9 cellular contexts compared by ENCODE assay signal in the genomic region with DNA sequence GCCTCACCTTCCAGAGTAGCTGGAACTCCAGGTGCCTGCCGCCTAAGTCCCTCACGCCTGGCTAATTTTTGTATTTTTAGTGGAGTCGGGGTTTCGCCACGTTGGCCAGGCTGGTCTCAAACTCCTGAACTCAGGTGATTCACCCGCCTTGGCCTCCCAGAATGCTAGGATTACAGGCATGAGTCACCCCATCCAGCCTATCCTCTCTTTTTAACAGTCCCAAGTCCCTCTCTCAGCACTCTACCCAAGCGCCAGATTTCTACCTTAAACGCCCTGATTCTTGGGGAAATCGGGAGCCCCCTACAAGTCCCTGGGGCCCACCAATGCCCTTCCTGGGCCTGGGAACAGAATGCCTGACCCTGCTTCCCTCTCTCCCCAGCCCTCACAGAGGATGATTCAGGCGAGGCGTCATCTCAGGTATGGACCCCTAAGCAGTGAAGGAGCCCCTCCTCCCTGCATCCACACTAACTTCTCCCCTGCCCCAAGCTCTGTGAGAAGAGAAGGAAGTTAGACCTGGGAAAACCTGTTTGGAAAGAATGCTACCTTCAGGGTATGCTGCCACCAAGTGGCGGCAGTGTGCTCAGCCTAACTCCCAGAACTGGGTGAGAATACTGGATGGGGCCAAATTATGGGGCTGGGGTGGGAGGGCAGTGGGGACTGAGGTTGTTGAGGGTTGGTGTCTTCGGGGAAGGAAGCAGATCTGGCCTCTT. TPM values are rescaled to one million over a fixed set of nuclear protein-coding genes. Genes with fewer than 3 reads are reported as not detected.
DNase-seq lines count a peak whose midpoint lies in the region; ATAC-seq and TF ChIP-seq lines count a peak whose summit lies in the region.
"Had no signal": no experiment of that assay in that cellular context is flagged by ENCODE, and none has a peak within 500 bp of the region (broad histone marks: within the 10 kb centered on the region; RNA-seq: fewer than 3 reads in every experiment).

No MANE protein-coding gene starts in this region.

- H3K27ac ChIP-seq in brain microvascular endothelial cell: no peak overlapping the region

- H3K36me3 Mint-ChIP-seq in osteocyte (ENCODE audit: unreplicated experiment): no peaks in the 10 kb centered on the region
- H3K36me3 Mint-ChIP-seq: CD4-positive, CD25-positive, alpha-beta regulatory T cell had no signal

- DNase-seq in NCI-H82 (lab: John Stamatoyannopoulos, UW) (peak; percentile 53), NCI-H82 treated with DMSO at 0.1 percent for 48 hours (lab: John Stamatoyannopoulos, UW; ENCODE audit: unreplicated experiment) (no peak), M059J (ENCODE audit: low read depth) (peak; percentile 85), brain microvascular endothelial cell (peak; percentile 45), osteocyte (ENCODE audit: extremely low spot score, unreplicated experiment) (no peak), G401 (ENCODE audit: low spot score) (no peak)

- no peak overlapping the region for H3K4me3 ChIP-seq in brain microvascular endothelial cell (ENCODE audit: low read depth, low read length)

- H3K4me3 Mint-ChIP-seq in osteocyte (ENCODE audit: unreplicated experiment): no peak overlapping the region
- H3K4me3 Mint-ChIP-seq: CD4-positive, CD25-positive, alpha-beta regulatory T cell had no signal

- H3K27ac Mint-ChIP-seq in osteocyte (ENCODE audit: unreplicated experiment): no peak overlapping the region
- H3K27ac Mint-ChIP-seq: CD4-positive, CD25-positive, alpha-beta regulatory T cell had no signal

- H3K4me1 Mint-ChIP-seq in osteocyte (ENCODE audit: unreplicated experiment): peaks cover 4% of the 10 kb centered on the region

- ATAC-seq in GM19455 (IDR thresholded peaks at IDR 0.05; ENCODE audit: unreplicated experiment): no peak
- ATAC-seq in HG03039 (IDR thresholded peaks at IDR 0.05; ENCODE audit: unreplicated experiment): no peak

- TF ChIP-seq CTCF in brain microvascular endothelial cell (IDR thresholded peaks at IDR 0.05; ENCODE audit: low read depth, low read length, missing control alignments): peak; percentile 79
- TF ChIP-seq CTCF in osteocyte (IDR thresholded peaks at IDR 0.05): peak; percentile 46

- H3K27me3 Mint-ChIP-seq in osteocyte (ENCODE audit: unreplicated experiment): peaks cover 10% of the 10 kb centered on the region
- H3K27me3 Mint-ChIP-seq: CD4-positive, CD25-positive, alpha-beta regulatory T cell had no signal

- H3K36me3 ChIP-seq in brain microvascular endothelial cell (replicated peaks): no peaks in the 10 kb centered on the region

- in situ Hi-C loops in brain microvascular endothelial cell (cut with HindIII; ENCODE audit: low pct_ligation_motif_present, low sequenced_read_pairs) (no loop called here), G401 (cut with HindIII; ENCODE audit: low sequenced_read_pairs) (loop anchor here (25.0 kb wide), 1 partner anchor 346 kb away; a partner anchor contains a TSS)

- H3K27me3 ChIP-seq in brain microvascular endothelial cell (replicated peaks): no peaks in the 10 kb centered on the region

- no peaks in the 10 kb centered on the region for H3K9me3 Mint-ChIP-seq in osteocyte (ENCODE audit: unreplicated experiment)
- H3K9me3 Mint-ChIP-seq: CD4-positive, CD25-positive, alpha-beta regulatory T cell had no signal

RNA-seq across cellular contexts. Expression of a gene that starts 20.8 kb away (rescaled TPM):
- total RNA-seq in M059J (2014; rRNA removed; shearing (Covaris generic)): 2.7 and 3.0 TPM in 2 replicates
- 1.0 and 1.6 TPM in 2 replicates for total RNA-seq in osteocyte
- total RNA-seq in G401 (2014; rRNA removed; shearing (Covaris generic)): 1.8 and 5.4 TPM in 2 replicates
- total RNA-seq: CD4-positive, CD25-positive, alpha-beta regulatory T cell had no signal

RNA-seq across cellular contexts. Expression of a gene that starts 26.1 kb away (rescaled TPM):
- total RNA-seq in M059J (2014; rRNA removed; shearing (Covaris generic)): 0.12 and 0.20 TPM in 2 replicates
- total RNA-seq in osteocyte: 0.73 and 0.89 TPM in 2 replicates
- 3.8 and 4.4 TPM in 2 replicates for total RNA-seq in G401 (2014; rRNA removed; shearing (Covaris generic))

RNA-seq across cellular contexts. Expression of a gene that starts 26.2 kb away (rescaled TPM):
- 9.4 and 21.9 TPM in 2 replicates for total RNA-seq in M059J (2014; rRNA removed; shearing (Covaris generic))
- total RNA-seq in osteocyte: 23.9 and 26.0 TPM in 2 replicates
- 17.2 and 21.8 TPM in 2 replicates for total RNA-seq in G401 (2014; rRNA removed; shearing (Covaris generic))

RNA-seq across cellular contexts. Expression of a gene that starts 38.3 kb away (rescaled TPM):
- 24.4 and 28.2 TPM in 2 replicates for total RNA-seq in M059J (2014; rRNA removed; shearing (Covaris generic))
- 21.0 and 21.7 TPM in 2 replicates for total RNA-seq in osteocyte
- 36.1 and 40.4 TPM in 2 replicates for total RNA-seq in G401 (2014; rRNA removed; shearing (Covaris generic))

RNA-seq across cellular contexts. Expression of a gene that starts 55.1 kb away (rescaled TPM):
- 0.39 TPM in 1 of 2 replicates, not detected in the other for total RNA-seq in M059J (2014; rRNA removed; shearing (Covaris generic))
- total RNA-seq in osteocyte: not detected in 2 replicates
- total RNA-seq in G401 (2014; rRNA removed; shearing (Covaris generic)): not detected in 2 replicates
- total RNA-seq: CD4-positive, CD25-positive, alpha-beta regulatory T cell had no signal

Comparison
In these comparisons a context has a peak if more than half of its experiments do, and no peak if none do; other contexts are left out.
1. DNase-seq: peak in NCI-H82 (single experiment), M059J (single experiment) and brain microvascular endothelial cell (single experiment); none in NCI-H82 treated with DMSO at 0.1 percent for 48 hours (single experiment), osteocyte (single experiment) and G401 (single experiment).